Comparison of ENCODE assay signal across 23 cellular contexts in the genomic region with DNA sequence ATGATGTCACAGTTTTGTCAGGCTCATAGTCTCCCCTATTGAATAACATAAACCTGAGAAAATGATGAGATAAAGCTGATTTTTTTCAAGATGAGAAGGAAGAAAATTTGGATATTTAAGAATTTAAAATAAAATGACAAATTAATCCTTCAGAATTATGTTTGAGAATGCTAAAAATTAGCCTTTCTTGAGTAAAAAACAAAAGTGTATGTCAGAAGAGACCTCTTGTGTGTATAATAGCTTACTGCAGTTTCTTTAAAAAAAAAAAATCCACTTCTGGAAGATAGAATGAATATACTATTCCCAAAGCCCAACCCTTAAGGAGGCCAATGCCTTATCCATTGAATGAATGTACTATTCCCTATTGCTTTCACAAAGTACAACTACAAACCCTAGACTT.
A peak's percentile ranks its signal among the peaks of the same experiment; 100 is the strongest.
DNase-seq lines count a peak whose midpoint lies in the region; ATAC-seq, FAIRE-seq and TF ChIP-seq lines count a peak whose summit lies in the region.
"Had no signal": no experiment of that assay in that cellular context is flagged by ENCODE, and none has a peak within 500 bp of the region (broad histone marks: within the 10 kb centered on the region; RNA-seq: fewer than 3 reads in every experiment).

No MANE protein-coding gene starts in this region.

- ATAC-seq in lower lobe of right lung, result no peak
- ATAC-seq: gastrocnemius medialis, left lung had no signal

- no peaks in the 10 kb centered on the region for H3K79me2 ChIP-seq in SK-N-SH (ENCODE audit: insufficient read depth)
- no peaks in the 10 kb centered on the region for H3K79me2 ChIP-seq in trophoblast cell (ENCODE audit: control insufficient read depth, insufficient read depth, low read length, poor library complexity)
- H3K79me2 ChIP-seq in OCI-LY7 (ENCODE audit: insufficient read depth, low read depth, low read length), result no peaks in the 10 kb centered on the region

- H2BK5ac ChIP-seq in trophoblast cell (ENCODE audit: low read depth, low read length, poor library complexity), result no peak overlapping the region

- H3K36me3 ChIP-seq in SK-N-SH (replicated peaks in 1 of 2; ENCODE audit: control insufficient read depth in 1 of 2, insufficient read depth in 2 of 2, low read length in 1 of 2), result peaks cover 0 to 4% of the 10 kb centered on the region in 2 experiments
- H3K36me3 ChIP-seq in trophoblast cell (ENCODE audit: control insufficient read depth in 1 of 2, insufficient read depth in 2 of 2, low read length in 2 of 2), result no peaks in the 10 kb centered on the region
- no peaks in the 10 kb centered on the region for H3K36me3 ChIP-seq in lower lobe of right lung
- H3K36me3 ChIP-seq in OCI-LY7 (ENCODE audit: insufficient read depth, low read length), result no peaks in the 10 kb centered on the region
- H3K36me3 ChIP-seq: ascending aorta, gastrocnemius medialis, left lung had no signal

- H3K4me2 ChIP-seq in SK-N-SH (no peak overlapping the region), trophoblast cell (ENCODE audit: low read length) (no peak overlapping the region), OCI-LY7 (ENCODE audit: low read length) (no peak overlapping the region)

- no peak overlapping the region for H4K12ac ChIP-seq in trophoblast cell (ENCODE audit: low read depth, low read length)

- no peak overlapping the region for H2AK5ac ChIP-seq in trophoblast cell (ENCODE audit: low read length)

- H3K18ac ChIP-seq in trophoblast cell (ENCODE audit: low read length), result no peak overlapping the region

- TF ChIP-seq CTCF in SK-N-SH (IDR thresholded peaks at IDR 0.05), result peak; percentile 28; the same call in 1 of the 2 replicates
- no peak for TF ChIP-seq CTCF in lower lobe of right lung (IDR thresholded peaks at IDR 0.05)
- no peak for TF ChIP-seq CTCF in OCI-LY7 (conservative IDR thresholded peaks at IDR 0.05; ENCODE audit: low read length)

- H3K27me3 ChIP-seq in SK-N-SH (ENCODE audit: insufficient read depth) (no peaks in the 10 kb centered on the region), trophoblast cell (ENCODE audit: insufficient read depth, low read length) (no peaks in the 10 kb centered on the region), lower lobe of right lung (ENCODE audit: low read depth) (no peaks in the 10 kb centered on the region)
- H3K27me3 ChIP-seq: ascending aorta, gastrocnemius medialis, left lung had no signal

- H3K9me3 ChIP-seq in SK-N-SH, result peaks cover 10% of the 10 kb centered on the region
- no peaks in the 10 kb centered on the region for H3K9me3 ChIP-seq in trophoblast cell (ENCODE audit: insufficient read depth, low read depth, low read length)
- H3K9me3 ChIP-seq in lower lobe of right lung, result no peaks in the 10 kb centered on the region
- no peaks in the 10 kb centered on the region for H3K9me3 ChIP-seq in OCI-LY7 (ENCODE audit: low read length)
- H3K9me3 ChIP-seq: gastrocnemius medialis had no signal

- H2BK120ac ChIP-seq in trophoblast cell (ENCODE audit: insufficient read depth, low read length, poor library complexity), result no peak overlapping the region

- H3K4me1 ChIP-seq in SK-N-SH (ENCODE audit: control insufficient read depth in 1 of 2, insufficient read depth in 2 of 2, low read depth in 1 of 2, low read length in 1 of 2) (peaks cover 0 to 13% of the 10 kb centered on the region in 2 experiments; a peak in 1 of 4 replicates), trophoblast cell (ENCODE audit: control insufficient read depth in 1 of 2, insufficient read depth in 2 of 2, low read length in 2 of 2) (no peaks in the 10 kb centered on the region), lower lobe of right lung (no peaks in the 10 kb centered on the region), OCI-LY7 (ENCODE audit: insufficient read depth, low read length, poor library complexity, severe bottlenecking) (no peaks in the 10 kb centered on the region)
- H3K4me1 ChIP-seq: ascending aorta, gastrocnemius medialis, left lung had no signal

- no peak overlapping the region for H4K8ac ChIP-seq in trophoblast cell (ENCODE audit: low read depth, low read length)

- CTCF ChIA-PET in SK-N-SH (lab: Yijun Ruan, JAX) (interaction anchor here (1.1 kb wide), 2 partner anchors 182 to 528 kb away, joined by 3 to 4 read pairs; no protein-coding TSS in a partner anchor), OCI-LY7 (lab: Charles Lee; ENCODE audit: unreplicated experiment) (no interaction called here)

- no peak overlapping the region for H3K9ac ChIP-seq in SK-N-SH
- no peak overlapping the region for H3K9ac ChIP-seq in trophoblast cell (ENCODE audit: low read length)

- no peak overlapping the region for H3K4ac ChIP-seq in trophoblast cell (ENCODE audit: low read depth, low read length)

- POLR2A ChIA-PET in SK-N-SH (lab: Yijun Ruan, JAX), result no interaction called here
- POLR2A ChIA-PET in OCI-LY7 (lab: Charles Lee), result interaction anchor here (0.7 kb wide), 1 partner anchor 25 kb away, joined by 3 read pairs; no protein-coding TSS in a partner anchor

- H2AFZ ChIP-seq in SK-N-SH (ENCODE audit: low read depth) (no peak overlapping the region), trophoblast cell (ENCODE audit: insufficient read depth, low read length, poor library complexity) (no peak overlapping the region), OCI-LY7 (ENCODE audit: low read length) (no peak overlapping the region)

- peak; percentile 42 for DNase-seq in ELR (ENCODE audit: low read depth)
- DNase-seq in SK-N-SH, result no peak
- DNase-seq in fibroblast of peridontal ligament (ENCODE audit: extremely low read depth), result peak; percentile 49
- no peak for DNase-seq in trophoblast cell
- DNase-seq in lower lobe of right lung, result no peak
- DNase-seq in NCI-H69 (lab: John Stamatoyannopoulos, UW), result no peak
- no peak for DNase-seq in OCI-LY7 (ENCODE audit: low spot score)
- DNase-seq: activated B cell treated with CpG ODN at 0.5 μM for 24 hours; activated CD4-positive, alpha-beta memory T cell treated with anti-CD3 and anti-CD28 coated beads for 36 hours; activated naive CD4-positive, alpha-beta T cell treated with Interleukin-2 at 50 U/mL for 16 hours; activated T-cell treated with anti-CD3 and anti-CD28 coated beads, Interleukin-2, amount 50 U/mL, for 24 hours; gastrocnemius medialis; Karpas-422; left lung; NCI-H1105; NCI-H2107; NCI-H524; SIG-M5; stimulated activated CD4-positive, alpha-beta T cell treated with anti-CD3 and anti-CD28 coated beads, Interleukin-15, amount 100 ng/mL, for 24 hours; T-helper 2 cell had no signal

- TF ChIP-seq EP300 in SK-N-SH (IDR thresholded peaks at IDR 0.05; ENCODE audit: borderline replicate concordance in 1 of 2, low read depth in 1 of 2, low read length in 1 of 2), result no peak

- peaks cover 7% of the 10 kb centered on the region for H3F3A ChIP-seq in SK-N-SH (replicated peaks; ENCODE audit: insufficient read depth)

- 0 out of 2 replicates have a peak, but pooled peaks have one; percentile 26 for TF ChIP-seq RAD21 in SK-N-SH (IDR thresholded peaks at IDR 0.05; ENCODE audit: low read length)

- no peak overlapping the region for H2BK12ac ChIP-seq in trophoblast cell (ENCODE audit: low read length)

- no peak overlapping the region for H3K14ac ChIP-seq in trophoblast cell (ENCODE audit: low read length)

- H3K4me3 ChIP-seq in SK-N-SH (ENCODE audit: low read depth in 2 of 2, low read length in 1 of 2) (no peak overlapping the region), trophoblast cell (ENCODE audit: low read depth, low read length) (no peak overlapping the region), lower lobe of right lung (no peak overlapping the region), OCI-LY7 (ENCODE audit: low read depth, low read length, poor library complexity, severe bottlenecking) (no peak overlapping the region)
- H3K4me3 ChIP-seq: ascending aorta, gastrocnemius medialis, left lung had no signal

- intact Hi-C loops in lower lobe of right lung (cut with DNase I), result no loop called here
- intact Hi-C loops in OCI-LY7 (cut with micrococcal nuclease; ENCODE audit: unreplicated experiment), result no loop called here

- H3K9me2 ChIP-seq in SK-N-SH, result no peaks in the 10 kb centered on the region
- H3K9me2 ChIP-seq in OCI-LY7 (ENCODE audit: insufficient read depth, low read length), result no peaks in the 10 kb centered on the region

- H4K91ac ChIP-seq in trophoblast cell (ENCODE audit: low read depth, low read length), result no peak overlapping the region

- FAIRE-seq in A204.1 (lab: Jason Lieb, UNC), result peak; percentile 84
- FAIRE-seq: endometrium had no signal

- H4K20me1 ChIP-seq in SK-N-SH (ENCODE audit: insufficient read depth), result no peaks in the 10 kb centered on the region
- H4K20me1 ChIP-seq in OCI-LY7 (ENCODE audit: insufficient read depth, low read length), result no peaks in the 10 kb centered on the region

- H3K27ac ChIP-seq in SK-N-SH (ENCODE audit: low read depth in 2 of 2, low read length in 1 of 2), result no peak overlapping the region
- no peak overlapping the region for H3K27ac ChIP-seq in trophoblast cell (ENCODE audit: low read depth, low read length)
- no peak overlapping the region for H3K27ac ChIP-seq in lower lobe of right lung
- H3K27ac ChIP-seq in OCI-LY7 (ENCODE audit: low read depth, low read length, poor library complexity, severe bottlenecking), result no peak overlapping the region
- H3K27ac ChIP-seq: ascending aorta, gastrocnemius medialis, left lung had no signal

- peaks cover under 1% of the 10 kb centered on the region for H3K79me1 ChIP-seq in trophoblast cell (ENCODE audit: low read length)

- H3K23ac ChIP-seq in trophoblast cell (ENCODE audit: low read length), result no peak overlapping the region

- BruUV-seq in OCI-LY7 (replicated peaks; lab: Mats Ljungman, UMichigan), result no TSS peak

TF ChIP-seq in SK-N-SH, 30 proteins besides CTCF, POLR2A, EP300 and RAD21 (continues in another document):
- TF ChIP-seq SMC3 (IDR thresholded peaks at IDR 0.05; ENCODE audit: low read depth, low read length) (no peak), TAF1 (IDR thresholded peaks at IDR 0.05; ENCODE audit: borderline replicate concordance, low read depth, low read length) (no peak), NFIC (IDR thresholded peaks at IDR 0.05; ENCODE audit: borderline replicate concordance) (no peak), RFX5 (IDR thresholded peaks at IDR 0.05; ENCODE audit: low read length) (no peak)

Comparison
In these comparisons a context has a peak if more than half of its experiments do, and no peak if none do; other contexts are left out.
1. DNase-seq: peak in ELR (single experiment) and fibroblast of peridontal ligament (single experiment); none in SK-N-SH (single experiment), trophoblast cell (0 of 2), lower lobe of right lung (single experiment), NCI-H69 (single experiment) and OCI-LY7 (single experiment).